24 cellular contexts compared by ENCODE assay signal in the genomic region with DNA sequence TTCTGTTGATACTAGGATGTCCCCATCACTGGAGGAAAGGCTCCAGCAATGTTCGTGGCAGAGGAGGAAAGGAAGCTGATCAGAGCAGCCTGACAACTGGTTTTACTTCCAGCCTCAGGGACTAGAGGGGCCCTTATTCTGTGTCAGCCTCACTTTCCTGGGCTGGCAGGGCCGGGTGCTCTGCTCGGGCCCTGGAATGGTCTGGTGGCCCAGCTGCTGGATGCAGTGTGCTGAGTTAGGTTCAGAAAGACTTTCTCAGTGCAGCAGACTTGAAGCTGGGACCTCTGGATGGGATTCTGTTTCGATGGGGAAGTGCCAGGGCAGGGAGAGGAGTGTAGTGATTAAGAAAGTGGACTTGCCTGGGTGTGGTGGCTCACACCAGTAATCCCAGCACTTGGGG.
DNase-seq lines count a peak whose midpoint lies in the region; ATAC-seq and TF ChIP-seq lines count a peak whose summit lies in the region.
"Had no signal": no experiment of that assay in that cellular context is flagged by ENCODE, and none has a peak within 500 bp of the region (broad histone marks: within the 10 kb centered on the region; RNA-seq: fewer than 3 reads in every experiment).

No MANE protein-coding gene starts in this region.

- no peak overlapping the region for H2BK20ac ChIP-seq in H9 (ENCODE audit: low read depth, low read length, poor library complexity, severe bottlenecking)

- H3K14ac ChIP-seq in H9 (ENCODE audit: insufficient read depth, low read length): no peak overlapping the region

- TF ChIP-seq CTCF in H9 (conservative IDR thresholded peaks at IDR 0.05) (no peak), osteocyte (IDR thresholded peaks at IDR 0.05) (no peak)

- no peak overlapping the region for H2BK120ac ChIP-seq in H9 (ENCODE audit: low read depth, low read length, poor library complexity, severe bottlenecking)

- no peak overlapping the region for H2BK5ac ChIP-seq in H9 (ENCODE audit: insufficient read length, low read length)

- ATAC-seq in activated CD8-positive, alpha-beta memory T cell treated with anti-CD3 and anti-CD28 coated beads, Interleukin-2, amount 10 ng/mL, durations not matched to agents 7 days and 5 days: no peak
- ATAC-seq: A549, Right ventricle myocardium inferior had no signal

- H3K27ac Mint-ChIP-seq in H9 (no peak overlapping the region), osteocyte (ENCODE audit: unreplicated experiment) (no peak overlapping the region)
- H3K27ac Mint-ChIP-seq in activated CD8-positive, alpha-beta memory T cell treated with anti-CD3 and anti-CD28 coated beads, Interleukin-2, amount 10 ng/mL, durations not matched to agents 7 days and 5 days: no peak overlapping the region
- H3K27ac Mint-ChIP-seq: CD4-positive, alpha-beta memory T cell had no signal

- no peak overlapping the region for H3K23ac ChIP-seq in H9 (ENCODE audit: insufficient read length, low read depth, low read length)

- H3K9me3 Mint-ChIP-seq in H9 (no peaks in the 10 kb centered on the region), osteocyte (ENCODE audit: unreplicated experiment) (no peaks in the 10 kb centered on the region)
- H3K9me3 Mint-ChIP-seq in activated CD8-positive, alpha-beta memory T cell treated with anti-CD3 and anti-CD28 coated beads, Interleukin-2, amount 10 ng/mL, durations not matched to agents 7 days and 5 days (ENCODE audit: low read depth): no peaks in the 10 kb centered on the region
- H3K9me3 Mint-ChIP-seq: CD4-positive, alpha-beta memory T cell had no signal

- no peak overlapping the region for H2BK15ac ChIP-seq in H9 (ENCODE audit: low read depth, low read length)

- H3K56ac ChIP-seq in H9 (ENCODE audit: insufficient read length, low read depth, low read length): no peak overlapping the region

- no peak overlapping the region for H4K5ac ChIP-seq in H9 (ENCODE audit: insufficient read length, low read depth, low read length)

- no peaks in the 10 kb centered on the region for H3K9me3 ChIP-seq in H9 (ENCODE audit: control insufficient read depth, low read depth, low read length)
- H3K9me3 ChIP-seq: A549, BLaER1, MG63, Peyer's patch had no signal

- H3K27ac ChIP-seq in H9 (ENCODE audit: insufficient read length, low read depth, low read length): no peak overlapping the region
- H3K27ac ChIP-seq: A549, BLaER1, Peyer's patch had no signal

- no peak overlapping the region for H3T11ph ChIP-seq in H9 (ENCODE audit: low read length)

- H3K79me1 ChIP-seq in H9 (ENCODE audit: insufficient read depth, low read depth, low read length, poor library complexity, severe bottlenecking): no peaks in the 10 kb centered on the region

- no peaks in the 10 kb centered on the region for H3K79me2 ChIP-seq in H9 (ENCODE audit: insufficient read depth, low read length)

- H3K27me3 ChIP-seq in H9 (ENCODE audit: insufficient read depth, low read length): no peaks in the 10 kb centered on the region
- H3K27me3 ChIP-seq: BLaER1, MG63, Peyer's patch had no signal

- no peak overlapping the region for H2AFZ ChIP-seq in H9 (ENCODE audit: low read length)

- H4K20me1 ChIP-seq in H9 (ENCODE audit: control insufficient read depth, insufficient read depth, insufficient read length): peaks cover 2% of the 10 kb centered on the region
- H4K20me1 ChIP-seq: BLaER1 had no signal

- H4K91ac ChIP-seq in H9 (ENCODE audit: insufficient read length, low read depth, low read length): no peak overlapping the region

- H2AK5ac ChIP-seq in H9 (ENCODE audit: insufficient read length, low read length): no peak overlapping the region

- no peak overlapping the region for H3K18ac ChIP-seq in H9 (ENCODE audit: insufficient read length, low read depth, low read length)

- DNase-seq in activated CD8-positive, alpha-beta memory T cell treated with anti-CD3 and anti-CD28 coated beads for 24 hours: peak; percentile 33
- no peak for DNase-seq in activated CD8-positive, alpha-beta memory T cell treated with anti-CD3 and anti-CD28 coated beads, Interleukin-2, amount 50 U/mL, for 4 hours
- DNase-seq in H9: peak; percentile 10
- DNase-seq in activated CD8-positive, alpha-beta memory T cell treated with anti-CD3 and anti-CD28 coated beads, Interleukin-2, amount 10 ng/mL, durations not matched to agents 7 days and 5 days: peak; percentile 23
- peak; percentile 42 for DNase-seq in osteocyte (ENCODE audit: extremely low spot score, unreplicated experiment)
- no peak for DNase-seq in NCI-H1105 treated with DMSO at 0.1 percent for 48 hours (lab: John Stamatoyannopoulos, UW)
- DNase-seq in NCI-H1930 (lab: John Stamatoyannopoulos, UW): no peak
- DNase-seq in activated CD4-positive, alpha-beta T cell treated with anti-CD3 and anti-CD28 coated beads, Interleukin-2, amount 50 U/mL, for 48 hours: no peak
- DNase-seq: CD4-positive, alpha-beta memory T cell; DMS153; GF-D8; GOT3; Kasumi-1; MG63; NCI-H1092; NCI-H146; NCI-H2081; NCI-H510A; NCI-H748 treated with DMSO at 0.1 percent for 48 hours; NK-92 treated with Interleukin-12 subunit alpha and Interleukin-12 subunit beta, amount 100 ng/mL, for 24 hours; Peyer's patch had no signal

- WGBS in H9 (ENCODE audit: extremely low coverage, insufficient read length, low lambda C conversion rate): no CpG with 5 or more reads among the region's 4 CpGs

- no peaks in the 10 kb centered on the region for H3K4me1 ChIP-seq in H9 (ENCODE audit: insufficient read depth, low read length)
- H3K4me1 ChIP-seq: A549, BLaER1, Peyer's patch had no signal

- H3K4me1 Mint-ChIP-seq in H9: 0 out of 4 replicates have a peak, but pooled peaks cover 2% of the 10 kb centered on the region in 2 experiments
- H3K4me1 Mint-ChIP-seq in activated CD8-positive, alpha-beta memory T cell treated with anti-CD3 and anti-CD28 coated beads, Interleukin-2, amount 10 ng/mL, durations not matched to agents 7 days and 5 days: peaks cover 20% of the 10 kb centered on the region
- no peaks in the 10 kb centered on the region for H3K4me1 Mint-ChIP-seq in osteocyte (ENCODE audit: unreplicated experiment)
- H3K4me1 Mint-ChIP-seq: CD4-positive, alpha-beta memory T cell had no signal

- H3K23me2 ChIP-seq in H9 (ENCODE audit: insufficient read length, low read depth, low read length, poor library complexity, severe bottlenecking): no peaks in the 10 kb centered on the region

- H3K4ac ChIP-seq in H9 (ENCODE audit: low read depth, low read length): no peak overlapping the region

- no peak overlapping the region for H3K9ac ChIP-seq in H9 (ENCODE audit: extremely low read depth, insufficient read length, low read length)
- H3K9ac ChIP-seq: BLaER1 had no signal

- H4K8ac ChIP-seq in H9 (replicated peaks; ENCODE audit: insufficient read length, low read depth, low read length): no peak overlapping the region

- H3K27me3 Mint-ChIP-seq in H9 (ENCODE audit: low read depth) (peaks cover 61% of the 10 kb centered on the region), osteocyte (ENCODE audit: unreplicated experiment) (peaks cover 5% of the 10 kb centered on the region)
- no peaks in the 10 kb centered on the region for H3K27me3 Mint-ChIP-seq in activated CD8-positive, alpha-beta memory T cell treated with anti-CD3 and anti-CD28 coated beads, Interleukin-2, amount 10 ng/mL, durations not matched to agents 7 days and 5 days
- H3K27me3 Mint-ChIP-seq: CD4-positive, alpha-beta memory T cell had no signal

- H2BK12ac ChIP-seq in H9 (ENCODE audit: insufficient read length, low read depth, low read length): no peak overlapping the region

- H3K4me2 ChIP-seq in H9 (ENCODE audit: insufficient read depth, insufficient read length, low read length): no peak overlapping the region
- H3K4me2 ChIP-seq: A549, BLaER1 had no signal

- no peaks in the 10 kb centered on the region; a peak in 2 of 7 replicates for H3K36me3 Mint-ChIP-seq in H9 (ENCODE audit: insufficient read depth in 1 of 3, low read depth in 3 of 3)
- H3K36me3 Mint-ChIP-seq in activated CD8-positive, alpha-beta memory T cell treated with anti-CD3 and anti-CD28 coated beads, Interleukin-2, amount 10 ng/mL, durations not matched to agents 7 days and 5 days: no peaks in the 10 kb centered on the region
- H3K36me3 Mint-ChIP-seq in osteocyte (ENCODE audit: unreplicated experiment): no peaks in the 10 kb centered on the region
- H3K36me3 Mint-ChIP-seq: CD4-positive, alpha-beta memory T cell had no signal

- H3K4me3 Mint-ChIP-seq in H9: no peak overlapping the region
- H3K4me3 Mint-ChIP-seq in activated CD8-positive, alpha-beta memory T cell treated with anti-CD3 and anti-CD28 coated beads, Interleukin-2, amount 10 ng/mL, durations not matched to agents 7 days and 5 days: no peak overlapping the region
- H3K4me3 Mint-ChIP-seq in osteocyte (ENCODE audit: unreplicated experiment): no peak overlapping the region
- H3K4me3 Mint-ChIP-seq: CD4-positive, alpha-beta memory T cell had no signal

- CTCF ChIA-PET in activated CD8-positive, alpha-beta memory T cell treated with anti-CD3 and anti-CD28 coated beads, Interleukin-2, amount 10 ng/mL, durations not matched to agents 7 days and 5 days (lab: Charles Lee): interaction anchor here (0.8 kb wide), 1 partner anchor 9 kb away, joined by 3 read pairs; no protein-coding TSS in a partner anchor

Comparison
In these comparisons a context has a peak if more than half of its experiments do, and no peak if none do; other contexts are left out.
1. DNase-seq: peak in activated CD8-positive, alpha-beta memory T cell treated with anti-CD3 and anti-CD28 coated beads for 24 hours (single experiment), H9 (single experiment), activated CD8-positive, alpha-beta memory T cell treated with anti-CD3 and anti-CD28 coated beads, Interleukin-2, amount 10 ng/mL, durations not matched to agents 7 days and 5 days (single experiment) and osteocyte (single experiment); none in activated CD8-positive, alpha-beta memory T cell treated with anti-CD3 and anti-CD28 coated beads, Interleukin-2, amount 50 U/mL, for 4 hours (single experiment), NCI-H1105 treated with DMSO at 0.1 percent for 48 hours (single experiment), NCI-H1930 (0 of 2) and activated CD4-positive, alpha-beta T cell treated with anti-CD3 and anti-CD28 coated beads, Interleukin-2, amount 50 U/mL, for 48 hours (0 of 2).